Comparison of ENCODE assay signal across 9 cellular contexts in the genomic region with DNA sequence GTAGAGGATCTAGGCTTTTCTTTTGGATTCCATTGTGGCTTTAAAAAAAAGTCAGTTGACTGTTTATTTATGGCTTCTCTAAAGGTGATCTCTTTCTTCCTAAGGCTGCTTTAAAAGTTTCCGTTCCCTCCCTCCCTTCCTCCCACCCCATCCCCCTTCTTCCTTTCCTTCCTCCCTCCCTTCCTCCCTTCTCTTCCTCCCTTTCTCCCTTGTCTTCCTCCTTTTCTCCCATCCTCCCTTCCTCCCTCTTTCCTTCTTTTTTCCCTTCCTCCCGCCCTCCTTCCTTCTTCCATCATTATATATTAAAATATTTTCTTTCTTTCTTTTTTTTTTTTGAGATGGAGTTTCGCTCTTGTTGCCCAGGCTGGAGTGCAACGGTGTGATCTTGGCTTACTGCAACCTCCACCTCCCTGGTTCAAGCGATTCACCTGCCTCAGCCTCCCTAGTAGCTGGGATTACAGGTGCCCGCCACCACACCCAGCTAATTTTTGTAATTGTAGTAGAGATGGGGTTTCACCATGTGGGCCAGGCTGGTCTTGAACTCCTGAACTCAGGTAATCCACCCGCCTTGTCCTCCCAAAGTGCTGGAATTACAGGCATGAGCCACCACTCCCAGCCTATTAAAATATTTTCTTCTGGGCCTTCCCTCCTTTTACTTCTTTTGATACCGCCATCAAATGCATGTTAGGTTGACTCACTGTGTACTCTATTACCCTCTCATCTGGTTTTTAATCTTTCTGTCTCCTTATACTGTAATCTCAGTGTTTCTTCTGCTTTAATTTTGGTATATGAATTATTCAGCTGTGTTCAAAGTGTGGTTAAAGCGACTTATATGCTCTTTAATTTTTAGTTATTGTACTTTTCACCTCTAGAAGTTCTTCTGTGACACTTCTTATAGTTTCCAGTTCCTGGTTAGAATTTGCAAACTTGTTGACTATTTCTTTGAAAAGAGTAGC. TPM values are rescaled to one million over a fixed set of nuclear protein-coding genes. Genes with fewer than 3 reads are reported as not detected.
DNase-seq lines count a peak whose midpoint lies in the region; TF ChIP-seq lines count a peak whose summit lies in the region.
"Had no signal": no experiment of that assay in that cellular context is flagged by ENCODE, and none has a peak within 500 bp of the region (broad histone marks: within the 10 kb centered on the region; RNA-seq: fewer than 3 reads in every experiment).

No MANE protein-coding gene starts in this region.

- no peak overlapping the region for H3K9ac ChIP-seq in MM.1S (ENCODE audit: low read length)

- H3K9me3 Mint-ChIP-seq in Caco-2 (ENCODE audit: unreplicated experiment) (peaks cover 10% of the 10 kb centered on the region), nephron (no peaks in the 10 kb centered on the region)

- no peaks in the 10 kb centered on the region; the same call in 1 of the 2 replicates for H3K36me3 ChIP-seq in Caco-2 (ENCODE audit: control insufficient read depth, insufficient read depth, low read length)
- H3K36me3 ChIP-seq in KOPT-K1 (ENCODE audit: insufficient read depth, low read length), result peaks cover 19% of the 10 kb centered on the region; the same call in 1 of the 2 replicates
- H3K36me3 ChIP-seq in ascending aorta, result no peaks in the 10 kb centered on the region
- no peaks in the 10 kb centered on the region for H3K36me3 ChIP-seq in MM.1S (replicated peaks; ENCODE audit: insufficient read depth, low read length)

- peak overlapping the region; percentile 83 for H3K27ac Mint-ChIP-seq in Caco-2 (ENCODE audit: unreplicated experiment)
- H3K27ac Mint-ChIP-seq in nephron, result peak overlapping the region; percentile 93 to 98 (median 98)

- TF ChIP-seq CTCF in Caco-2 (IDR thresholded peaks at IDR 0.05; ENCODE audit: insufficient read depth in 1 of 2, low read depth in 1 of 2, low read length in 1 of 2, severe bottlenecking in 1 of 2, unreplicated experiment in 1 of 2), result no peak
- no peak for TF ChIP-seq CTCF in ascending aorta (IDR thresholded peaks at IDR 0.05)
- no peak for TF ChIP-seq CTCF in nephron (IDR thresholded peaks at IDR 0.05; ENCODE audit: unreplicated experiment in 3 of 3)
- no peak for TF ChIP-seq CTCF in MM.1S (IDR thresholded peaks at IDR 0.05; ENCODE audit: low read length)

- H3K4me1 ChIP-seq in Caco-2 (peaks cover 67% of the 10 kb centered on the region), ascending aorta (peaks cover 19 to 28% of the 10 kb centered on the region in 2 donors), MM.1S (ENCODE audit: low read length) (no peaks in the 10 kb centered on the region)

- CTCF ChIA-PET in Caco-2 (lab: Charles Lee), result no interaction called here

- BruUV-seq in Caco-2 (replicated peaks; lab: Mats Ljungman, UMichigan), result no TSS peak

- DNase-seq in Caco-2 (no peak), ascending aorta (ENCODE audit: low spot score in 2 of 2) (peak in 1 of 2 donors; percentile 24), SKM-1 treated with dmso at 0.1 percent for 144 hours (lab: John Stamatoyannopoulos, UW; ENCODE audit: unreplicated experiment) (no peak), ureter (ENCODE audit: low spot score) (no peak), MM.1S (no peak)
- DNase-seq: cortex of kidney, NCI-H2227 treated with DMSO at 0.1 percent for 48 hours had no signal

- H3K4me3 ChIP-seq in Caco-2 (ENCODE audit: low read depth, low read length) (no peak overlapping the region), ascending aorta (no peak overlapping the region), MM.1S (ENCODE audit: low read length) (no peak overlapping the region)

- H3K27me3 Mint-ChIP-seq in Caco-2 (ENCODE audit: insufficient read depth, unreplicated experiment), result no peaks in the 10 kb centered on the region
- no peaks in the 10 kb centered on the region for H3K27me3 Mint-ChIP-seq in nephron (ENCODE audit: low read depth)

- H3K4me2 ChIP-seq in MM.1S (ENCODE audit: low read depth, low read length), result no peak overlapping the region

- no peaks in the 10 kb centered on the region for H4K20me1 ChIP-seq in MM.1S (ENCODE audit: insufficient read depth, low read length)

- POLR2A ChIA-PET in Caco-2 (lab: Charles Lee), result no interaction called here

- no peak overlapping the region for H2AFZ ChIP-seq in MM.1S (ENCODE audit: low read length)

- no peaks in the 10 kb centered on the region for H3K79me2 ChIP-seq in MM.1S (ENCODE audit: low read length)

- H3K36me3 Mint-ChIP-seq in Caco-2 (ENCODE audit: insufficient read depth, unreplicated experiment) (no peaks in the 10 kb centered on the region), nephron (ENCODE audit: low read depth) (no peaks in the 10 kb centered on the region)

- no peaks in the 10 kb centered on the region for H3F3A ChIP-seq in MM.1S (ENCODE audit: insufficient read depth, low read length)

- peaks cover 62% of the 10 kb centered on the region for H3K4me1 Mint-ChIP-seq in Caco-2 (ENCODE audit: low read depth, unreplicated experiment)
- peaks cover 48% of the 10 kb centered on the region for H3K4me1 Mint-ChIP-seq in nephron

- intact Hi-C loops in Caco-2 (cut with micrococcal nuclease; ENCODE audit: unreplicated experiment) (no loop called here), ascending aorta (cut with DNase I) (loop anchor here (5.0 kb wide), 1 partner anchor 37 kb away; no protein-coding TSS in a partner anchor)

- H3K9me3 ChIP-seq in Caco-2, result no peaks in the 10 kb centered on the region
- H3K9me3 ChIP-seq in KOPT-K1 (ENCODE audit: insufficient read depth, low read length, poor library complexity, severe bottlenecking), result no peaks in the 10 kb centered on the region
- H3K9me3 ChIP-seq in ascending aorta, result no peaks in the 10 kb centered on the region
- H3K9me3 ChIP-seq in MM.1S (replicated peaks; ENCODE audit: insufficient read depth, low read length), result no peaks in the 10 kb centered on the region

- peak overlapping the region; percentile 76 for H3K27ac ChIP-seq in KOPT-K1 (ENCODE audit: low read depth, low read length, poor library complexity, severe bottlenecking)
- peak overlapping the region; percentile 81 to 89 for H3K27ac ChIP-seq in ascending aorta
- no peak overlapping the region for H3K27ac ChIP-seq in MM.1S (ENCODE audit: low read length)

- H3K4me3 Mint-ChIP-seq in Caco-2 (ENCODE audit: unreplicated experiment), result no peak overlapping the region
- no peak overlapping the region for H3K4me3 Mint-ChIP-seq in nephron

- H3K27me3 ChIP-seq in Caco-2 (replicated peaks; ENCODE audit: control insufficient read depth, insufficient read depth, low read length), result no peaks in the 10 kb centered on the region
- no peaks in the 10 kb centered on the region for H3K27me3 ChIP-seq in ascending aorta
- H3K27me3 ChIP-seq in MM.1S (replicated peaks; ENCODE audit: insufficient read depth, low read length), result no peaks in the 10 kb centered on the region

- H3K9me2 ChIP-seq in MM.1S (replicated peaks; ENCODE audit: insufficient read depth, low read length), result no peaks in the 10 kb centered on the region

RNA-seq across cellular contexts. Expression of gene ATP5PO, which starts 59.2 kb away (rescaled TPM):
- 232 and 247 TPM in 2 replicates for total RNA-seq in Caco-2 (2022)
- total RNA-seq in ascending aorta, result 62.5 TPM
- total RNA-seq in ureter, result 188 TPM
